Comparison of ENCODE assay signal across 9 cellular contexts in the genomic region with DNA sequence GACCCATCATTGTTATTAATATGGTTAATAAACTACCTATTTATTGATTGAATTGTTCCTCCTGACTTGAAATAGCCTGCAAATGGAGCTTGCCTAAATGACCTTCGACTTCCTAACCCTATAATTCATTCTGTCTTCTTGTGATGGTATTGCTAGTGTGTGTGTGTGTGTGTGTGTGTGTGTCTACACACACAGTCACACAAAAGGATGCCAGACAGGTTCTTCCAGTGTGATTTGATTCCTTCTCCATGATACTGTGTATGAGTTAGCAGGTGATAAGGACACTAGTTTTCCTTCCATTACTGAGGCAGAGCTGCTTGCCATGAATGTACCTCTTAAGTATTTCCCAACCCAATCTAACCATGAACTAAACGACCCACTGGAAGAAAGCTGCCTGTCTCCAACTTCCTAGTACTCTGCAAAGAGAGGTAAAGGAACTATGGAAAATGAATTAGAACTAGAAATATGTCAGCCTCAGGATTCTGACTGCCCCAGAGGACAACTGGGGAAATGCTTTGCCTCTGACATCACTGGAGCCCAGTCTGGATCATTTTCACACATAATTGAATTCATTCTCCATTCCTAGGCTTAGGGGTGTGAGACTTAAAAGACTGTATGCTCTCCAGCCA. TPM values are rescaled to one million over a fixed set of nuclear protein-coding genes. Genes with fewer than 3 reads are reported as not detected.
DNase-seq lines count a peak whose midpoint lies in the region; ATAC-seq and TF ChIP-seq lines count a peak whose summit lies in the region.
"Had no signal": no experiment of that assay in that cellular context is flagged by ENCODE, and none has a peak within 500 bp of the region (broad histone marks: within the 10 kb centered on the region; RNA-seq: fewer than 3 reads in every experiment).

No MANE protein-coding gene starts in this region.

- no peak for DNase-seq in activated T-cell treated with anti-CD3 and anti-CD28 coated beads, Interleukin-2, amount 50 U/mL, for 24 hours
- DNase-seq in activated T-cell treated with anti-CD3 and anti-CD28 coated beads, Interleukin-2, amount 50 U/mL, for 1 hour = no peak
- no peak for DNase-seq in activated naive CD8-positive, alpha-beta T cell treated with anti-CD3 and anti-CD28 coated beads for 36 hours
- peak; percentile 17 for DNase-seq in iPS-NIHi11 (ENCODE audit: low spot score)
- no peak for DNase-seq in type B pancreatic cell (ENCODE audit: extremely low spot score, unreplicated experiment)
- DNase-seq in COR-L47 (lab: John Stamatoyannopoulos, UW) = no peak
- DNase-seq in HUDEP-2 (lab: John Stamatoyannopoulos, UW; ENCODE audit: unreplicated experiment in 76 of 76) = no peak
- DNase-seq: naive B cell had no signal

- no peaks in the 10 kb centered on the region for H3K27me3 Mint-ChIP-seq in activated T-cell treated with anti-CD3 and anti-CD28 coated beads, Interleukin-2, amount 50 U/mL, for 24 hours
- peaks cover 6% of the 10 kb centered on the region for H3K27me3 Mint-ChIP-seq in activated naive CD8-positive, alpha-beta T cell treated with anti-CD3 and anti-CD28 coated beads for 36 hours
- H3K27me3 Mint-ChIP-seq in type B pancreatic cell = peaks cover 3% of the 10 kb centered on the region
- H3K27me3 Mint-ChIP-seq: naive B cell had no signal

- H3K4me1 Mint-ChIP-seq in activated T-cell treated with anti-CD3 and anti-CD28 coated beads, Interleukin-2, amount 50 U/mL, for 24 hours (ENCODE audit: low read depth) = peaks cover 65% of the 10 kb centered on the region
- H3K4me1 Mint-ChIP-seq in activated naive CD8-positive, alpha-beta T cell treated with anti-CD3 and anti-CD28 coated beads for 36 hours = peaks cover 50% of the 10 kb centered on the region
- H3K4me1 Mint-ChIP-seq in type B pancreatic cell (ENCODE audit: unreplicated experiment) = peaks cover 21% of the 10 kb centered on the region

- H3K27ac Mint-ChIP-seq in activated T-cell treated with anti-CD3 and anti-CD28 coated beads, Interleukin-2, amount 50 U/mL, for 24 hours = peak overlapping the region; percentile 93
- peak overlapping the region; percentile 90 for H3K27ac Mint-ChIP-seq in activated naive CD8-positive, alpha-beta T cell treated with anti-CD3 and anti-CD28 coated beads for 36 hours
- peak overlapping the region; percentile 95 for H3K27ac Mint-ChIP-seq in type B pancreatic cell

- TF ChIP-seq CTCF in type B pancreatic cell (conservative IDR thresholded peaks at IDR 0.05) = peak; percentile 41

- no peaks in the 10 kb centered on the region for H3K9me3 Mint-ChIP-seq in activated T-cell treated with anti-CD3 and anti-CD28 coated beads, Interleukin-2, amount 50 U/mL, for 24 hours
- no peaks in the 10 kb centered on the region for H3K9me3 Mint-ChIP-seq in activated naive CD8-positive, alpha-beta T cell treated with anti-CD3 and anti-CD28 coated beads for 36 hours
- H3K9me3 Mint-ChIP-seq in type B pancreatic cell = no peaks in the 10 kb centered on the region
- H3K9me3 Mint-ChIP-seq: naive B cell had no signal

- H3K4me3 Mint-ChIP-seq in activated T-cell treated with anti-CD3 and anti-CD28 coated beads, Interleukin-2, amount 50 U/mL, for 24 hours = peak overlapping the region; percentile 51
- H3K4me3 Mint-ChIP-seq in activated naive CD8-positive, alpha-beta T cell treated with anti-CD3 and anti-CD28 coated beads for 36 hours = peak overlapping the region; percentile 63
- H3K4me3 Mint-ChIP-seq in type B pancreatic cell = peak overlapping the region; percentile 80
- H3K4me3 Mint-ChIP-seq: naive B cell had no signal

- H3K36me3 Mint-ChIP-seq in activated T-cell treated with anti-CD3 and anti-CD28 coated beads, Interleukin-2, amount 50 U/mL, for 24 hours (ENCODE audit: low read depth) = peaks cover 53% of the 10 kb centered on the region
- H3K36me3 Mint-ChIP-seq in activated naive CD8-positive, alpha-beta T cell treated with anti-CD3 and anti-CD28 coated beads for 36 hours = peaks cover 21% of the 10 kb centered on the region
- H3K36me3 Mint-ChIP-seq in type B pancreatic cell = peaks cover 10% of the 10 kb centered on the region

- no peak for ATAC-seq in GM21381 (IDR thresholded peaks at IDR 0.05; ENCODE audit: unreplicated experiment)

RNA-seq across cellular contexts. Expression of a gene that starts 3.5 kb away (rescaled TPM):
- total RNA-seq in activated naive CD8-positive, alpha-beta T cell treated with anti-CD3 and anti-CD28 coated beads for 36 hours = 100 to 1,000 TPM; 144 to 149 TPM
- total RNA-seq in type B pancreatic cell (ENCODE audit: low replicate concordance) = 23.2 and 50.3 TPM in 2 replicates

RNA-seq across cellular contexts. Expression of a gene that starts 24.8 kb away (rescaled TPM):
- 10 to 100 TPM; 31.2 to 33.3 TPM for total RNA-seq in activated naive CD8-positive, alpha-beta T cell treated with anti-CD3 and anti-CD28 coated beads for 36 hours
- total RNA-seq in type B pancreatic cell (ENCODE audit: low replicate concordance) = 23.8 and 34.3 TPM in 2 replicates
